In the genomic region with DNA sequence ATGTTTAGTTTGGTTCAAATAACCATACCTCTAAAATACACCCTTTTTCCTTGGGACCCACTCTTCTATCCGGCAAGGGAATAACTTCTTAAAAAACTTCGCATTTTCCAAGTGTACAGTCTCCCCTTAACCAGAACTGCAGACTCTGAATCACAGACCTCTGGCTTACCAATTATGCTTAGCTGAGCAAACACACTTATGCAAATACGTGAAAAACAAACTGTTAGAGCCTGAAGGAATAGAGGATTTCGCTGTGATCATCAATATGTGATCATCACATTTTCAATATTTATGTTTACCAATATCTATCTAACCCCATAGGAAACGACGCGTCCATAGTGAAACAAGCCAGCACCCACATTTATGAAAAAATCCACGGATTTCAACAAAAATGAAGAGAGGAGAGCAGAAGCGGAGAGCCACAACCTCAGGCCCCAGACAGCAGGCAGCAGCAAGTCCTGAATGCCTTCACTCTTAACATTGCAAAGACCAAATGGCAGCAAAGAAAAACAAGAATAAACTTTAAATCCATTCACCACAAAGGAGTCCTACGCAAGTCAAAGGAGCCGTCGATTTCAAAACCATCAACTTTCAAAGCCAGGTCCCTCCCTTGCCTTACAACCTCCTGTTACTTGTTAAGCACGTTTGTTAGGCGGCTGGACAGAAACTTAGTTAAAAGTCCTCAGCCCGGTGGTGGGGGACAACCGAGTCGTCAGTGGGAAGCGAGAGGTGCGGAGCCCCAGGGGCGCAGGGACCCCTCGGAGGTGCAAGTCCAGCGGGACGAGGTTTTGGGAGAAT, we compare ENCODE assay signal across 8 cellular contexts. TPM values are rescaled to one million over a fixed set of nuclear protein-coding genes. Genes with fewer than 3 reads are reported as not detected.
A peak's percentile ranks its signal among the peaks of the same experiment; 100 is the strongest.
DNase-seq lines count a peak whose midpoint lies in the region; ATAC-seq and TF ChIP-seq lines count a peak whose summit lies in the region.

No MANE protein-coding gene starts in this region.

- H3K4me2 ChIP-seq in KMS-11, result peak overlapping the region; percentile 63; the same call in 1 of the 2 replicates

- H4K20me1 ChIP-seq in KMS-11 (ENCODE audit: insufficient read depth), result no peaks in the 10 kb centered on the region

- TF ChIP-seq POLR2A in vagina (IDR thresholded peaks at IDR 0.05), result no peak

- no peaks in the 10 kb centered on the region for H3K27me3 ChIP-seq in KMS-11 (ENCODE audit: insufficient read depth, low read depth)
- peaks cover 0 to 54% (median 30%) of the 10 kb centered on the region in 45 donors for H3K27me3 ChIP-seq in dorsolateral prefrontal cortex
- no peaks in the 10 kb centered on the region for H3K27me3 ChIP-seq in vagina

- H3K9me3 Mint-ChIP-seq in mesothelial cell of epicardium, result no peaks in the 10 kb centered on the region

- no peak for ATAC-seq in GM21737 (IDR thresholded peaks at IDR 0.05; ENCODE audit: unreplicated experiment)

- H3K4me3 ChIP-seq in AG09309 (ENCODE audit: control insufficient read depth, low read depth, low read length), result peak overlapping the region; percentile 97
- H3K4me3 ChIP-seq in KMS-11 (IDR thresholded peaks at IDR 0.05; ENCODE audit: insufficient read depth, low read depth, low read length), result no peak overlapping the region
- H3K4me3 ChIP-seq in dorsolateral prefrontal cortex, result peak overlapping the region; percentile 45 to 88 (median 72)
- H3K4me3 ChIP-seq in vagina, result peak overlapping the region; percentile 66 to 77

- peaks cover 1% of the 10 kb centered on the region for H3K27me3 Mint-ChIP-seq in mesothelial cell of epicardium (ENCODE audit: low read depth)

- peaks cover 58% of the 10 kb centered on the region for H3K4me1 Mint-ChIP-seq in mesothelial cell of epicardium

- no peak for DNase-seq in AG09309 (ENCODE audit: low read depth)
- DNase-seq in dorsolateral prefrontal cortex, result peak in 1 of 10 donors; percentile 44
- DNase-seq in mesothelial cell of epicardium (ENCODE audit: low spot score in 2 of 2, unreplicated experiment in 2 of 2), result no peak
- DNase-seq in vagina (ENCODE audit: extremely low spot score in 2 of 2), result no peak
- DNase-seq in iPS-NIHi11 (ENCODE audit: low spot score), result no peak
- no peak for DNase-seq in DMS153 treated with DMSO at 0.1 percent for 48 hours (lab: John Stamatoyannopoulos, UW; ENCODE audit: unreplicated experiment)

- H3K36me3 ChIP-seq in KMS-11 (ENCODE audit: insufficient read depth), result no peaks in the 10 kb centered on the region
- no peaks in the 10 kb centered on the region for H3K36me3 ChIP-seq in vagina

- no peaks in the 10 kb centered on the region for H3K79me2 ChIP-seq in KMS-11 (ENCODE audit: insufficient read depth, low read depth)

- H3K9me3 ChIP-seq in vagina, result no peaks in the 10 kb centered on the region

- no peak for TF ChIP-seq CTCF in AG09309 (IDR thresholded peaks at IDR 0.05; ENCODE audit: control insufficient read depth, insufficient read depth, low read depth, low read length, missing control alignments)
- TF ChIP-seq CTCF in KMS-11 (conservative IDR thresholded peaks at IDR 0.05; ENCODE audit: low read depth, low read length), result no peak
- TF ChIP-seq CTCF in dorsolateral prefrontal cortex (IDR thresholded peaks at IDR 0.05 in 54 of 56, conservative IDR thresholded peaks at IDR 0.05 in 2 of 56; ENCODE audit: low read depth in 1 of 56, partially characterized antibody in 56 of 56), result no peak
- TF ChIP-seq CTCF in mesothelial cell of epicardium (IDR thresholded peaks at IDR 0.05; ENCODE audit: unreplicated experiment), result no peak
- no peak for TF ChIP-seq CTCF in vagina (IDR thresholded peaks at IDR 0.05)

- H3K4me1 ChIP-seq in KMS-11 (ENCODE audit: low read depth, poor library complexity, severe bottlenecking) (no peaks in the 10 kb centered on the region), vagina (peaks cover 14% of the 10 kb centered on the region)

- intact Hi-C loops in dorsolateral prefrontal cortex (cut with DNase I) (loop anchor here (1.0 to 10.0 kb wide), 8 partner anchors 36 to 392 kb away; no protein-coding TSS in a partner anchor), vagina (cut with DNase I) (loop anchor here (5.0 to 10.0 kb wide), 3 partner anchors 122 to 390 kb away; no protein-coding TSS in a partner anchor)

- H3K27ac Mint-ChIP-seq in mesothelial cell of epicardium, result peak overlapping the region; percentile 74

- peak overlapping the region; percentile 80 for H3K4me3 Mint-ChIP-seq in mesothelial cell of epicardium

- H3K36me3 Mint-ChIP-seq in mesothelial cell of epicardium, result no peaks in the 10 kb centered on the region

- no peak overlapping the region for H3K27ac ChIP-seq in KMS-11
- H3K27ac ChIP-seq in dorsolateral prefrontal cortex, result peak overlapping the region; percentile 38 to 97 (median 93)
- H3K27ac ChIP-seq in vagina, result peak overlapping the region; percentile 97

- peak overlapping the region; percentile 67 for H2AFZ ChIP-seq in KMS-11 (ENCODE audit: low read depth)

- H3K9ac ChIP-seq in KMS-11, result no peak overlapping the region

RNA-seq across cellular contexts. Expression of a gene that starts 1.1 kb away (rescaled TPM):
- total RNA-seq in dorsolateral prefrontal cortex (100 to 1,000 TPM in 71 of 120 experiments, 10 to 100 TPM in 49; 29.8 to 457 (median 110) TPM), mesothelial cell of epicardium (34.3 to 40.3 TPM (median 39.6 TPM) in 3 replicates), vagina (83.0 TPM)
